In genomic region chrX:136866337-136867095, GRCh38 we compare ENCODE assay signal across 15 cellular contexts. TPM values are rescaled to one million over a fixed set of nuclear protein-coding genes. Genes with fewer than 3 reads are reported as not detected.
DNase-seq lines count a peak whose midpoint lies in the region; ATAC-seq and TF ChIP-seq lines count a peak whose summit lies in the region.
"Had no signal": no experiment of that assay in that cellular context is flagged by ENCODE, and none has a peak within 500 bp of the region (broad histone marks: within the 10 kb centered on the region; RNA-seq: fewer than 3 reads in every experiment).

No MANE protein-coding gene starts in this region.

- WGBS in lung, 2 donors = 67 to 80% methylated on average over 11 to 14 of the region's 14 CpGs

- no peaks in the 10 kb centered on the region for H3K9me3 Mint-ChIP-seq in activated naive CD8-positive, alpha-beta T cell treated with anti-CD3 and anti-CD28 coated beads, Interleukin-2, amount 50 U/mL, for 24 hours
- H3K9me3 Mint-ChIP-seq: memory B cell had no signal

- no peaks in the 10 kb centered on the region for H3K4me1 ChIP-seq in HEK293 (ENCODE audit: control insufficient read depth, insufficient read depth, low read length)
- peaks cover 0 to 2% of the 10 kb centered on the region in 2 donors for H3K4me1 ChIP-seq in lung (ENCODE audit: control insufficient read depth in 2 of 2, insufficient read depth in 2 of 2, low read length in 2 of 2)

- H3K27me3 ChIP-seq in lung (ENCODE audit: control insufficient read depth, insufficient read depth) (no peaks in the 10 kb centered on the region), H7 (ENCODE audit: control insufficient read depth, insufficient read depth, low read length) (no peaks in the 10 kb centered on the region)

- H3K9me3 ChIP-seq in HEK293 (ENCODE audit: control insufficient read depth, insufficient read depth, low read depth, low read length) (no peaks in the 10 kb centered on the region), lung (ENCODE audit: control insufficient read depth in 2 of 2, insufficient read depth in 1 of 2, low read length in 1 of 2) (no peaks in the 10 kb centered on the region)

- DNase-seq in DMS 273 (lab: John Stamatoyannopoulos, UW; ENCODE audit: unreplicated experiment) (peak; percentile 40), DMS 273 treated with DMSO at 0.1 percent for 48 hours (lab: John Stamatoyannopoulos, UW) (no peak), lung (ENCODE audit: low spot score) (no peak), H7 (no peak), NCI-H1417 (lab: John Stamatoyannopoulos, UW) (no peak)
- DNase-seq in activated naive CD8-positive, alpha-beta T cell treated with anti-CD3 and anti-CD28 coated beads, Interleukin-2, amount 50 U/mL, for 24 hours = no peak
- DNase-seq: effector CD4-positive, alpha-beta T cell; head of caudate nucleus; MM.1S; NCI-H510A; SIG-M5 had no signal

- H3K27ac Mint-ChIP-seq in activated naive CD8-positive, alpha-beta T cell treated with anti-CD3 and anti-CD28 coated beads, Interleukin-2, amount 50 U/mL, for 24 hours = peak overlapping the region; percentile 80
- H3K27ac Mint-ChIP-seq: memory B cell had no signal

- H3K4me1 Mint-ChIP-seq in activated naive CD8-positive, alpha-beta T cell treated with anti-CD3 and anti-CD28 coated beads, Interleukin-2, amount 50 U/mL, for 24 hours = peaks cover 64% of the 10 kb centered on the region

- POLR2A ChIA-PET in HEK293 (lab: Yijun Ruan, JAX) = interaction anchor here (0.7 to 3.9 kb wide), 6 partner anchors 9 to 136 kb away, joined by 3 to 21 read pairs (median 4); partner anchors contain the start of gene RBMX

- no peak overlapping the region; the same call in 1 of the 2 replicates for H3K27ac ChIP-seq in HEK293 (ENCODE audit: extremely low read depth, low read depth, low read length)
- H3K27ac ChIP-seq in lung (ENCODE audit: low read depth in 1 of 2, low read length in 1 of 2) = peak overlapping the region; percentile 21 to 70
- H3K27ac ChIP-seq: 22Rv1 had no signal

- CTCF ChIA-PET in HEK293 (lab: Yijun Ruan, JAX) = interaction anchor here (0.7 to 1.4 kb wide), 2 partner anchors 59 to 327 kb away, joined by 5 read pairs; no protein-coding TSS in a partner anchor

- H3K36me3 ChIP-seq in HEK293 (ENCODE audit: control insufficient read depth in 2 of 2, insufficient read depth in 1 of 2, low read length in 2 of 2) = peaks cover 44 to 77% of the 10 kb centered on the region in 2 experiments
- peaks cover 6 to 10% of the 10 kb centered on the region in 2 donors for H3K36me3 ChIP-seq in lung (ENCODE audit: control insufficient read depth in 2 of 2, insufficient read depth in 2 of 2, low read length in 2 of 2)
- peaks cover 12% of the 10 kb centered on the region for H3K36me3 ChIP-seq in H7 (replicated peaks; ENCODE audit: control insufficient read depth, insufficient read depth, low read length)

- H3K4me3 ChIP-seq in HEK293 (ENCODE audit: low read depth, low read length) = no peak overlapping the region
- no peak overlapping the region for H3K4me3 ChIP-seq in lung
- H3K4me3 ChIP-seq in H7 (ENCODE audit: insufficient read depth, low read depth, low read length) = no peak overlapping the region

- H3K4me3 Mint-ChIP-seq in activated naive CD8-positive, alpha-beta T cell treated with anti-CD3 and anti-CD28 coated beads, Interleukin-2, amount 50 U/mL, for 24 hours = peak overlapping the region; percentile 34
- H3K4me3 Mint-ChIP-seq: memory B cell had no signal

- TF ChIP-seq CTCF in HEK293 (tag by site-specific recombination; IDR thresholded peaks at IDR 0.05) = no peak
- no peak for TF ChIP-seq CTCF in lung (IDR thresholded peaks at IDR 0.05; ENCODE audit: control extremely low read depth, extremely low read depth)

- H3K27me3 Mint-ChIP-seq in activated naive CD8-positive, alpha-beta T cell treated with anti-CD3 and anti-CD28 coated beads, Interleukin-2, amount 50 U/mL, for 24 hours = no peaks in the 10 kb centered on the region
- H3K27me3 Mint-ChIP-seq: memory B cell had no signal

- ATAC-seq in activated naive CD8-positive, alpha-beta T cell treated with anti-CD3 and anti-CD28 coated beads, Interleukin-2, amount 50 U/mL, for 24 hours = no peak
- ATAC-seq in lung (ENCODE audit: insufficient read depth, low FRiP score) (no peak), GM18870 (IDR thresholded peaks at IDR 0.05; ENCODE audit: unreplicated experiment) (no peak)

- H3K36me3 Mint-ChIP-seq in activated naive CD8-positive, alpha-beta T cell treated with anti-CD3 and anti-CD28 coated beads, Interleukin-2, amount 50 U/mL, for 24 hours (ENCODE audit: low read depth) = peaks cover 64% of the 10 kb centered on the region

TF ChIP-seq in HEK293, 187 proteins besides CTCF, POLR2A, EP300 and RAD21:
- TF ChIP-seq, protein P1, sequence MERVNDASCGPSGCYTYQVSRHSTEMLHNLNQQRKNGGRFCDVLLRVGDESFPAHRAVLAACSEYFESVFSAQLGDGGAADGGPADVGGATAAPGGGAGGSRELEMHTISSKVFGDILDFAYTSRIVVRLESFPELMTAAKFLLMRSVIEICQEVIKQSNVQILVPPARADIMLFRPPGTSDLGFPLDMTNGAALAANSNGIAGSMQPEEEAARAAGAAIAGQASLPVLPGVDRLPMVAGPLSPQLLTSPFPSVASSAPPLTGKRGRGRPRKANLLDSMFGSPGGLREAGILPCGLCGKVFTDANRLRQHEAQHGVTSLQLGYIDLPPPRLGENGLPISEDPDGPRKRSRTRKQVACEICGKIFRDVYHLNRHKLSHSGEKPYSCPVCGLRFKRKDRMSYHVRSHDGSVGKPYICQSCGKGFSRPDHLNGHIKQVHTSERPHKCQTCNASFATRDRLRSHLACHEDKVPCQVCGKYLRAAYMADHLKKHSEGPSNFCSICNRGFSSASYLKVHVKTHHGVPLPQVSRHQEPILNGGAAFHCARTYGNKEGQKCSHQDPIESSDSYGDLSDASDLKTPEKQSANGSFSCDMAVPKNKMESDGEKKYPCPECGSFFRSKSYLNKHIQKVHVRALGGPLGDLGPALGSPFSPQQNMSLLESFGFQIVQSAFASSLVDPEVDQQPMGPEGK (tag by site-specific recombination; IDR thresholded peaks at IDR 0.05) = 0 out of 2 replicates have a peak, but pooled peaks have one; percentile 21
- TF ChIP-seq YY1 (tag by site-specific recombination; IDR thresholded peaks at IDR 0.05) (no peak), REPIN1 (tag by site-specific recombination; IDR thresholded peaks at IDR 0.05; ENCODE audit: low read depth) (no peak), GLIS2 (tag by site-specific recombination; IDR thresholded peaks at IDR 0.05) (peak; percentile 18; the same call in 1 of the 2 replicates), GLIS1 (tag by site-specific recombination; IDR thresholded peaks at IDR 0.05) (peak; percentile 63)

RNA-seq across cellular contexts. Expression of gene RBMX, which starts 14.0 kb away (rescaled TPM):
- 100 to 1,000 TPM; 125 to 280 TPM for total RNA-seq in lung
- 100 to 1,000 TPM in 1 of 2 donors, 10 to 100 TPM in 1; 89.0 to 101 TPM for polyA plus RNA-seq in lung
- 568 and 767 TPM in 2 replicates for total RNA-seq in H7 (2014; rRNA removed; shearing (Covaris generic))
